9 cellular contexts compared by ENCODE assay signal in the genomic region with DNA sequence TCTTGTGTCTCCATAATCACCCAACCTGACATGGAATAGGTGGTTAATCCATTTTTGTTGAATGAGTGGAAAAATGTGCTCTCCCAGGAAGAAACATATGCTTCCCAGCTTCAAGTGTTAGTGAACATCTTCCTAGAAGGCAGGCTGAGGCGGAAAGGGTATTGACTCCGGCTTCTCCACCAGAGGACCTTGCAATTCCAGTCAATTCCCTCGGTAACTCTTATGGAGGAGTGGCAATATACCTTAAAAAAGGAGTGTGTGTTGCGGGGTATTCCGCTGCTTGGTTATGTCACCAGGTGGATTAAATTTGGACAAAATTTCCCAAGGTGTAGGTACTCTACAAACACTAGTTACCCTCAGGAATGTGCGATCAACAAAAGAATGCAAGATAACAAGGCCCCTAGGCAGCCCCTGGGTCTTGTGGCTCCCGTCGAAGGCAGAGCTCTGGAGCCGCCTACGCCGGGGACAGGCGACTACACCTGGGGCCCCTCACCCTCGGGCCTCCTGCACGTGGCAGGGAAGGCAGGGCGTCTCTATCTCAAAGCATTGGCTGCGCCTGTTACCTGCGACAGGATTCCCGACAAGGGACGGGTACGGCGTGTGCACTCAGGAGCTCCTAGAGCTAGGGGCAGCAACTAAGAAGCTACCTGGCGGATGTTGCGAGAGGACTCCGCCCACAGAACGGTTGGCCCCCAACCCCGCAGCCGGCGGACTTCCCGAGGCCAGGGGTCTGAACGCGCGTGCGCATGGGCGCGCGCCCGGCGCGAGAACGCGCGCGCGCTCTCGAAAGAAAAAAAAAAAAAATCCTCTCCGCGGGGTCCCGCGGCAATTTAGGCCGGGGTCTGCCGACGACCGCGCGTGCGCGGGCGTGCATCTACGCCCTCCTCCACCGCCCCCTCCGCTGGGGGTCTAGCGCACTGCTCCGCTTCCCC. TPM values are rescaled to one million over a fixed set of nuclear protein-coding genes. Genes with fewer than 3 reads are reported as not detected.
DNase-seq lines count a peak whose midpoint lies in the region; ATAC-seq and TF ChIP-seq lines count a peak whose summit lies in the region.
"Had no signal": no experiment of that assay in that cellular context is flagged by ENCODE, and none has a peak within 500 bp of the region (broad histone marks: within the 10 kb centered on the region; RNA-seq: fewer than 3 reads in every experiment).

Gene WDR87, minus strand, starts transcription at position 659 of the 932 bp plus-strand sequence. CDS start 8,355 bp downstream, outside the sequence.

- H3K9me3 Mint-ChIP-seq in activated CD4-positive, alpha-beta T cell treated with anti-CD3 and anti-CD28 coated beads for 36 hours (ENCODE audit: low read depth) = no peaks in the 10 kb centered on the region
- no peaks in the 10 kb centered on the region for H3K9me3 Mint-ChIP-seq in dendritic cell treated with granulocyte-macrophage colony-stimulating factor and Interleukin-4, amounts not matched to agents 40 ng/mL and 50 ng/mL, for 4 days
- H3K9me3 Mint-ChIP-seq in memory B cell = no peaks in the 10 kb centered on the region
- no peaks in the 10 kb centered on the region for H3K9me3 Mint-ChIP-seq in stimulated activated memory B cell treated with anti-CD40 and anti-IgM and Interleukin-4, amounts not matched to agents 10 μg/mL and 1 μg/mL and 100 μg/mL, for 72 hours

- DNase-seq in DMS153 (lab: John Stamatoyannopoulos, UW) (peak; percentile 58), HEK293T (ENCODE audit: extremely low spot score) (peak; percentile 66), NCI-H2081 (lab: John Stamatoyannopoulos, UW) (peak; percentile 77 to 79), memory B cell (ENCODE audit: low spot score in 2 of 2) (peak in 1 of 2 donors; percentile 27), AML-193 (lab: John Stamatoyannopoulos, UW) (no peak)
- peak; percentile 56 for DNase-seq in activated CD4-positive, alpha-beta T cell treated with anti-CD3 and anti-CD28 coated beads for 36 hours

- H3K27me3 Mint-ChIP-seq in activated CD4-positive, alpha-beta T cell treated with anti-CD3 and anti-CD28 coated beads for 36 hours = no peaks in the 10 kb centered on the region
- peaks cover 4% of the 10 kb centered on the region for H3K27me3 Mint-ChIP-seq in dendritic cell treated with granulocyte-macrophage colony-stimulating factor and Interleukin-4, amounts not matched to agents 40 ng/mL and 50 ng/mL, for 4 days
- H3K27me3 Mint-ChIP-seq in memory B cell = no peaks in the 10 kb centered on the region
- no peaks in the 10 kb centered on the region for H3K27me3 Mint-ChIP-seq in stimulated activated memory B cell treated with anti-CD40 and anti-IgM and Interleukin-4, amounts not matched to agents 10 μg/mL and 1 μg/mL and 100 μg/mL, for 72 hours

- peaks cover 20% of the 10 kb centered on the region for H3K4me1 Mint-ChIP-seq in activated CD4-positive, alpha-beta T cell treated with anti-CD3 and anti-CD28 coated beads for 36 hours
- peaks cover 44% of the 10 kb centered on the region for H3K4me1 Mint-ChIP-seq in dendritic cell treated with granulocyte-macrophage colony-stimulating factor and Interleukin-4, amounts not matched to agents 40 ng/mL and 50 ng/mL, for 4 days (ENCODE audit: low read depth)
- H3K4me1 Mint-ChIP-seq in memory B cell = peaks cover 37% of the 10 kb centered on the region
- peaks cover 53% of the 10 kb centered on the region for H3K4me1 Mint-ChIP-seq in stimulated activated memory B cell treated with anti-CD40 and anti-IgM and Interleukin-4, amounts not matched to agents 10 μg/mL and 1 μg/mL and 100 μg/mL, for 72 hours

- POLR2A ChIA-PET in HEK293T (lab: Yijun Ruan, JAX) = interaction anchor here (0.5 to 3.4 kb wide), 21 partner anchors 12 to 536 kb away, joined by 3 to 39 read pairs (median 4); partner anchors contain the start of genes ZNF527, ZNF540, ZNF571 and ZNF573
- POLR2A ChIA-PET in activated CD4-positive, alpha-beta T cell treated with anti-CD3 and anti-CD28 coated beads for 36 hours (lab: Charles Lee) = interaction anchor here (0.6 to 1.2 kb wide), 5 partner anchors 142 to 829 kb away, joined by 3 to 7 read pairs (median 4); no protein-coding TSS in a partner anchor

- no peaks in the 10 kb centered on the region for H3K36me3 Mint-ChIP-seq in activated CD4-positive, alpha-beta T cell treated with anti-CD3 and anti-CD28 coated beads for 36 hours (ENCODE audit: low read depth)
- H3K36me3 Mint-ChIP-seq in dendritic cell treated with granulocyte-macrophage colony-stimulating factor and Interleukin-4, amounts not matched to agents 40 ng/mL and 50 ng/mL, for 4 days (ENCODE audit: low read depth) = peaks cover 28% of the 10 kb centered on the region
- H3K36me3 Mint-ChIP-seq in memory B cell = peaks cover 3% of the 10 kb centered on the region
- peaks cover 22% of the 10 kb centered on the region for H3K36me3 Mint-ChIP-seq in stimulated activated memory B cell treated with anti-CD40 and anti-IgM and Interleukin-4, amounts not matched to agents 10 μg/mL and 1 μg/mL and 100 μg/mL, for 72 hours

- ATAC-seq in activated CD4-positive, alpha-beta T cell treated with anti-CD3 and anti-CD28 coated beads for 36 hours = no peak
- ATAC-seq in memory B cell (ENCODE audit: low read depth) = peak; percentile 25
- peak; percentile 65 for ATAC-seq in stimulated activated memory B cell treated with anti-CD40 and anti-IgM and Interleukin-4, amounts not matched to agents 10 μg/mL and 1 μg/mL and 100 μg/mL, for 72 hours

- H3K4me3 Mint-ChIP-seq in activated CD4-positive, alpha-beta T cell treated with anti-CD3 and anti-CD28 coated beads for 36 hours = peak within 1 kb of the TSS; percentile 73
- H3K4me3 Mint-ChIP-seq in dendritic cell treated with granulocyte-macrophage colony-stimulating factor and Interleukin-4, amounts not matched to agents 40 ng/mL and 50 ng/mL, for 4 days = peak within 1 kb of the TSS; percentile 93
- H3K4me3 Mint-ChIP-seq in memory B cell = peak within 1 kb of the TSS; percentile 85
- H3K4me3 Mint-ChIP-seq in stimulated activated memory B cell treated with anti-CD40 and anti-IgM and Interleukin-4, amounts not matched to agents 10 μg/mL and 1 μg/mL and 100 μg/mL, for 72 hours = peak within 1 kb of the TSS; percentile 99

- intact Hi-C loops in activated CD4-positive, alpha-beta T cell treated with anti-CD3 and anti-CD28 coated beads for 36 hours (cut with DNase I, micrococcal nuclease) = loop anchor here (2.0 to 5.0 kb wide), 6 partner anchors 96 to 741 kb away; partner anchors contain the start of genes ACTN4 (in 1 of the 2) and ZNF527 (in 1 of the 2)
- intact Hi-C loops in dendritic cell treated with granulocyte-macrophage colony-stimulating factor and Interleukin-4, amounts not matched to agents 40 ng/mL and 50 ng/mL, for 4 days (cut with micrococcal nuclease) = loop anchor here (5.0 to 10.0 kb wide), 4 partner anchors 46 to 319 kb away; partner anchors contain the start of gene DPF1

- CTCF ChIA-PET in HEK293T (lab: Yijun Ruan, JAX) = no interaction called here
- CTCF ChIA-PET in activated CD4-positive, alpha-beta T cell treated with anti-CD3 and anti-CD28 coated beads for 36 hours (lab: Charles Lee) = interaction anchor here (0.5 to 3.8 kb wide), 12 partner anchors 9 to 430 kb away, joined by 3 to 16 read pairs (median 3); partner anchors contain the start of gene CATSPERG

- H3K27ac Mint-ChIP-seq in activated CD4-positive, alpha-beta T cell treated with anti-CD3 and anti-CD28 coated beads for 36 hours = peak within 1 kb of the TSS; percentile 74
- peak within 1 kb of the TSS; percentile 80 for H3K27ac Mint-ChIP-seq in dendritic cell treated with granulocyte-macrophage colony-stimulating factor and Interleukin-4, amounts not matched to agents 40 ng/mL and 50 ng/mL, for 4 days
- peak within 1 kb of the TSS; percentile 66 for H3K27ac Mint-ChIP-seq in memory B cell
- H3K27ac Mint-ChIP-seq in stimulated activated memory B cell treated with anti-CD40 and anti-IgM and Interleukin-4, amounts not matched to agents 10 μg/mL and 1 μg/mL and 100 μg/mL, for 72 hours = peak within 1 kb of the TSS; percentile 97

TF ChIP-seq in HEK293T, 16 proteins besides CTCF, POLR2A, EP300 and RAD21:
- no peak for TF ChIP-seq TARDBP (IDR thresholded peaks at IDR 0.05)
- no peak for TF ChIP-seq CTBP1 (IDR thresholded peaks at IDR 0.05; ENCODE audit: borderline replicate concordance)
- no peak for TF ChIP-seq NFRKB (IDR thresholded peaks at IDR 0.05)
- no peak for TF ChIP-seq ELF4 (IDR thresholded peaks at IDR 0.05)
- no peak for TF ChIP-seq SUZ12 (IDR thresholded peaks at IDR 0.05)
- no peak for TF ChIP-seq FOXK2 (IDR thresholded peaks at IDR 0.05)
- TF ChIP-seq, protein P1, sequence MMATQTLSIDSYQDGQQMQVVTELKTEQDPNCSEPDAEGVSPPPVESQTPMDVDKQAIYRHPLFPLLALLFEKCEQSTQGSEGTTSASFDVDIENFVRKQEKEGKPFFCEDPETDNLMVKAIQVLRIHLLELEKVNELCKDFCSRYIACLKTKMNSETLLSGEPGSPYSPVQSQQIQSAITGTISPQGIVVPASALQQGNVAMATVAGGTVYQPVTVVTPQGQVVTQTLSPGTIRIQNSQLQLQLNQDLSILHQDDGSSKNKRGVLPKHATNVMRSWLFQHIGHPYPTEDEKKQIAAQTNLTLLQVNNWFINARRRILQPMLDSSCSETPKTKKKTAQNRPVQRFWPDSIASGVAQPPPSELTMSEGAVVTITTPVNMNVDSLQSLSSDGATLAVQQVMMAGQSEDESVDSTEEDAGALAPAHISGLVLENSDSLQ (IDR thresholded peaks at IDR 0.05) = no peak
- peak; percentile 83 for TF ChIP-seq L3MBTL2 (conservative IDR thresholded peaks at IDR 0.05)
- no peak for TF ChIP-seq BHLHE40 (IDR thresholded peaks at IDR 0.05; ENCODE audit: borderline replicate concordance)
- TF ChIP-seq LEF1 (IDR thresholded peaks at IDR 0.05; ENCODE audit: borderline replicate concordance) = no peak
- TF ChIP-seq FOXM1 (IDR thresholded peaks at IDR 0.05; ENCODE audit: borderline replicate concordance) = no peak
- peak; percentile 97 for TF ChIP-seq ZNF384 (IDR thresholded peaks at IDR 0.05)
- TF ChIP-seq SP1 (IDR thresholded peaks at IDR 0.05) = no peak
- no peak for TF ChIP-seq ARNT (IDR thresholded peaks at IDR 0.05)
- TF ChIP-seq HDGF (IDR thresholded peaks at IDR 0.05; ENCODE audit: borderline replicate concordance) = no peak
- no peak for TF ChIP-seq FOXA1 (IDR thresholded peaks at IDR 0.05)

RNA-seq across cellular contexts. Expression of gene WDR87, which starts in this region (rescaled TPM):
- not detected for total RNA-seq in activated CD4-positive, alpha-beta T cell treated with anti-CD3 and anti-CD28 coated beads for 36 hours
- total RNA-seq: T-helper 2 cell treated with Interferon-gamma antibody and Interleukin-4, amounts not matched to agents 100 ng/mL and 5 ng/mL, for 36 hours had no signal

Comparison
In these comparisons a context has a peak if more than half of its experiments do, and no peak if none do; other contexts are left out.
1. Peak in DNase-seq in activated CD4-positive, alpha-beta T cell treated with anti-CD3 and anti-CD28 coated beads for 36 hours; RNA of the gene not detected or under 1 TPM.
2. DNase-seq: peak in DMS153 (single experiment), HEK293T (single experiment) and NCI-H2081 (2 of 2); none in AML-193 (0 of 2).
3. Peak in every context shown above with its lines, with median percentiles within 50 percentile points of each other: H3K27ac Mint-ChIP-seq and H3K4me3 Mint-ChIP-seq.